In the genomic region with DNA sequence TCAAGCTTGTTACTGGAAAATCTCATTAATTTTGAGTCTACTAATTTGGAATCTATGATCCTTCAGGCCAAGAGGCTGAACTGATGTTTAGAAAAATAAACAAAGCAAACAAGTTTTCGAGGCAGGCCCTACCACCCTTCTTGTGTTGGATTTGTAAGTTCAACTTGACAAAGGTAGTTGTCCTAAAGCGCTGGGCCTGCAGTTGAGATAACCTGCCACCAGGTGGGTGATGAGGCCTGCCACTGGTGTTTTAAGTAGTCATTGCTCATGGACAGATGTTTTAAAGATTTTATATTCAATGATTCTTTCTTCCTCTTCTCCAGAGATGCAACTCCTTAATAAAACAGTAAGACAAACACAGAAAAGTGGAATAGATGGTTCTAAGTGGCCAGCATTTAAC, we compare ENCODE assay signal across 1 cellular context.
TF ChIP-seq lines count a peak whose summit lies in the region.

No MANE protein-coding gene starts in this region.

TF ChIP-seq in HepG2, 621 proteins besides CTCF, POLR2A, EP300 and RAD21:
- peak; percentile 79 for TF ChIP-seq STAG1 (CRISPR knock-in tag; IDR thresholded peaks at IDR 0.05)
- TF ChIP-seq MTF1 (CRISPR knock-in tag; IDR thresholded peaks at IDR 0.05) = no peak
- no peak for TF ChIP-seq ZNF331 (CRISPR knock-in tag; IDR thresholded peaks at IDR 0.05)
- TF ChIP-seq SMC3 (IDR thresholded peaks at IDR 0.05; ENCODE audit: low read length) = peak; percentile 59
- no peak for TF ChIP-seq TP53 (CRISPR knock-in tag; conservative IDR thresholded peaks at IDR 0.05)
- TF ChIP-seq ZNF768 (CRISPR knock-in tag; IDR thresholded peaks at IDR 0.05) = no peak
- no peak for TF ChIP-seq ZNF138 (CRISPR knock-in tag; IDR thresholded peaks at IDR 0.05; ENCODE audit: low read depth)
- TF ChIP-seq ZNF570 (CRISPR knock-in tag; IDR thresholded peaks at IDR 0.05; ENCODE audit: borderline replicate concordance) = no peak
- no peak for TF ChIP-seq TOPORS (CRISPR knock-in tag; IDR thresholded peaks at IDR 0.05)
- TF ChIP-seq, protein P1, sequence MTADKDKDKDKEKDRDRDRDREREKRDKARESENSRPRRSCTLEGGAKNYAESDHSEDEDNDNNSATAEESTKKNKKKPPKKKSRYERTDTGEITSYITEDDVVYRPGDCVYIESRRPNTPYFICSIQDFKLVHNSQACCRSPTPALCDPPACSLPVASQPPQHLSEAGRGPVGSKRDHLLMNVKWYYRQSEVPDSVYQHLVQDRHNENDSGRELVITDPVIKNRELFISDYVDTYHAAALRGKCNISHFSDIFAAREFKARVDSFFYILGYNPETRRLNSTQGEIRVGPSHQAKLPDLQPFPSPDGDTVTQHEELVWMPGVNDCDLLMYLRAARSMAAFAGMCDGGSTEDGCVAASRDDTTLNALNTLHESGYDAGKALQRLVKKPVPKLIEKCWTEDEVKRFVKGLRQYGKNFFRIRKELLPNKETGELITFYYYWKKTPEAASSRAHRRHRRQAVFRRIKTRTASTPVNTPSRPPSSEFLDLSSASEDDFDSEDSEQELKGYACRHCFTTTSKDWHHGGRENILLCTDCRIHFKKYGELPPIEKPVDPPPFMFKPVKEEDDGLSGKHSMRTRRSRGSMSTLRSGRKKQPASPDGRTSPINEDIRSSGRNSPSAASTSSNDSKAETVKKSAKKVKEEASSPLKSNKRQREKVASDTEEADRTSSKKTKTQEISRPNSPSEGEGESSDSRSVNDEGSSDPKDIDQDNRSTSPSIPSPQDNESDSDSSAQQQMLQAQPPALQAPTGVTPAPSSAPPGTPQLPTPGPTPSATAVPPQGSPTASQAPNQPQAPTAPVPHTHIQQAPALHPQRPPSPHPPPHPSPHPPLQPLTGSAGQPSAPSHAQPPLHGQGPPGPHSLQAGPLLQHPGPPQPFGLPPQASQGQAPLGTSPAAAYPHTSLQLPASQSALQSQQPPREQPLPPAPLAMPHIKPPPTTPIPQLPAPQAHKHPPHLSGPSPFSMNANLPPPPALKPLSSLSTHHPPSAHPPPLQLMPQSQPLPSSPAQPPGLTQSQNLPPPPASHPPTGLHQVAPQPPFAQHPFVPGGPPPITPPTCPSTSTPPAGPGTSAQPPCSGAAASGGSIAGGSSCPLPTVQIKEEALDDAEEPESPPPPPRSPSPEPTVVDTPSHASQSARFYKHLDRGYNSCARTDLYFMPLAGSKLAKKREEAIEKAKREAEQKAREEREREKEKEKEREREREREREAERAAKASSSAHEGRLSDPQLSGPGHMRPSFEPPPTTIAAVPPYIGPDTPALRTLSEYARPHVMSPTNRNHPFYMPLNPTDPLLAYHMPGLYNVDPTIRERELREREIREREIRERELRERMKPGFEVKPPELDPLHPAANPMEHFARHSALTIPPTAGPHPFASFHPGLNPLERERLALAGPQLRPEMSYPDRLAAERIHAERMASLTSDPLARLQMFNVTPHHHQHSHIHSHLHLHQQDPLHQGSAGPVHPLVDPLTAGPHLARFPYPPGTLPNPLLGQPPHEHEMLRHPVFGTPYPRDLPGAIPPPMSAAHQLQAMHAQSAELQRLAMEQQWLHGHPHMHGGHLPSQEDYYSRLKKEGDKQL (CRISPR knock-in tag; IDR thresholded peaks at IDR 0.05; ENCODE audit: low read depth) = no peak
- no peak for TF ChIP-seq ZNF678 (CRISPR knock-in tag; IDR thresholded peaks at IDR 0.05)
- TF ChIP-seq SRY (CRISPR knock-in tag; IDR thresholded peaks at IDR 0.05) = no peak
- TF ChIP-seq GZF1 (CRISPR knock-in tag; IDR thresholded peaks at IDR 0.05) = no peak
- TF ChIP-seq ZNF230 (CRISPR knock-in tag; IDR thresholded peaks at IDR 0.05) = no peak
- peak; percentile 52 for TF ChIP-seq XRCC5 (optimal IDR thresholded peaks at IDR 0.05; ENCODE audit: low read length)
- no peak for TF ChIP-seq GFI1 (CRISPR knock-in tag; IDR thresholded peaks at IDR 0.05; ENCODE audit: borderline replicate concordance)
- TF ChIP-seq DBP (CRISPR knock-in tag; IDR thresholded peaks at IDR 0.05; ENCODE audit: not compliant biosample characterization) = no peak
- TF ChIP-seq HOXA5 (CRISPR knock-in tag; IDR thresholded peaks at IDR 0.05) = no peak
